18 cellular contexts compared by ENCODE assay signal in the genomic region with DNA sequence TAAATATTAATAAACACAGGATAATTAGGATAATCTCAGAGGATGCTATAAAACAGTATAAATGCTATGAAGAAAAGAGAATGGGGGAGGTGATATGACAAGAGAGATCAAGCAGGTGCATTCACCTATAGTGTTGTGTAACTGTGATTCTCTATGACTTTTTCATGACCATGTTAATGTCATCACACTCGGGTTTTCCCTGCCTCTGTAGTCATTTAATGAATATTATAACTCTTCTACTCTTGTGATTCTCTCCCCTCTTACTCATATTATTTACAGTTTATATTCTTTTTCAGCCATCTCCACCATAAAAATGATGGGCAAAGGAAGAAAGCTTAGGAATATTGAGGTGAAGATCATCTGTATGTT.
DNase-seq lines count a peak whose midpoint lies in the region; ATAC-seq, FAIRE-seq and TF ChIP-seq lines count a peak whose summit lies in the region.
"Had no signal": no experiment of that assay in that cellular context is flagged by ENCODE, and none has a peak within 500 bp of the region (broad histone marks: within the 10 kb centered on the region; RNA-seq: fewer than 3 reads in every experiment).

No MANE protein-coding gene starts in this region.

- intact Hi-C loops in MCF 10A (cut with micrococcal nuclease) = loop anchor here (5.0 kb wide), 1 partner anchor 247 kb away; no protein-coding TSS in a partner anchor
- intact Hi-C loops in breast epithelium (cut with DNase I; ENCODE audit: low total_unique reads) = no loop called here
- intact Hi-C loops in heart right ventricle (cut with DNase I) = loop anchor here in 1 of 10 donors (5.0 kb wide), 1 partner anchor 247 kb away; no protein-coding TSS in a partner anchor

- CTCF ChIA-PET in MCF 10A (lab: Yijun Ruan, JAX) (no interaction called here), RWPE1 (lab: Yijun Ruan, JAX) (interaction anchor here (0.7 kb wide), 1 partner anchor 187 kb away, joined by 4 read pairs; no protein-coding TSS in a partner anchor)

- H3K27me3 Mint-ChIP-seq in MCF 10A (ENCODE audit: insufficient read depth, unreplicated experiment) = no peaks in the 10 kb centered on the region
- H3K27me3 Mint-ChIP-seq: CD4-positive, alpha-beta T cell had no signal

- DNase-seq in MCF 10A (ENCODE audit: unreplicated experiment) (no peak), breast epithelium (ENCODE audit: low spot score in 2 of 2) (no peak), SJSA1 (ENCODE audit: low read depth in 1 of 2, low spot score in 2 of 2) (no peak), RWPE1 (ENCODE audit: low spot score) (no peak), heart right ventricle (no peak), GM19239 (ENCODE audit: insufficient read length, low spot score) (no peak)
- DNase-seq in stimulated activated effector memory CD8-positive, alpha-beta T cell treated with anti-CD3 and anti-CD28 coated beads, Interleukin-12 subunit alpha, Interleukin-12 subunit beta, amount 100 ng/mL, for 72 hours (ENCODE audit: low spot score in 2 of 2) = no peak
- DNase-seq: ACHN; CD4-positive, alpha-beta T cell; EL; H9; MM.1S; NCI-H1105; NCI-H1694; NCI-H510A treated with DMSO at 0.1 percent for 48 hours; Right ventricle myocardium superior had no signal

- H3K27me3 ChIP-seq in breast epithelium = no peaks in the 10 kb centered on the region
- H3K27me3 ChIP-seq in SJSA1 (replicated peaks) = no peaks in the 10 kb centered on the region
- H3K27me3 ChIP-seq in heart right ventricle = no peaks in the 10 kb centered on the region

- WGBS in heart right ventricle, 2 donors = 89 to 93% methylated on average over 1 of the region's 1 CpG

- no peaks in the 10 kb centered on the region for H3K9me3 Mint-ChIP-seq in MCF 10A (ENCODE audit: unreplicated experiment)
- H3K9me3 Mint-ChIP-seq in stimulated activated effector memory CD8-positive, alpha-beta T cell treated with anti-CD3 and anti-CD28 coated beads, Interleukin-12 subunit alpha, Interleukin-12 subunit beta, amount 100 ng/mL, for 72 hours = no peaks in the 10 kb centered on the region
- H3K9me3 Mint-ChIP-seq: CD4-positive, alpha-beta T cell had no signal

- H3K9me3 ChIP-seq in breast epithelium = no peaks in the 10 kb centered on the region
- H3K9me3 ChIP-seq in SJSA1 (replicated peaks) = no peaks in the 10 kb centered on the region
- H3K9me3 ChIP-seq in heart right ventricle = no peaks in the 10 kb centered on the region

- ATAC-seq in esophagus mucosa (peak; percentile 46), heart right ventricle (no peak)
- ATAC-seq in stimulated activated effector memory CD8-positive, alpha-beta T cell treated with anti-CD3 and anti-CD28 coated beads, Interleukin-12 subunit alpha, Interleukin-12 subunit beta, amount 100 ng/mL, for 72 hours = peak; percentile 70
- ATAC-seq: Panc1 had no signal

- POLR2A ChIA-PET in MCF 10A (lab: Yijun Ruan, JAX) (interaction anchor here (1.2 to 5.3 kb wide), 3 partner anchors 9 to 49 kb away, joined by 3 to 32 read pairs (median 4); no protein-coding TSS in a partner anchor), RWPE1 (lab: Yijun Ruan, JAX; ENCODE audit: low non-redundant PET) (no interaction called here)

- BruUV-seq in MCF 10A (replicated peaks; lab: Mats Ljungman, UMichigan) = no TSS peak

- TF ChIP-seq CTCF in MCF 10A (IDR thresholded peaks at IDR 0.05; ENCODE audit: unreplicated experiment) (no peak), breast epithelium (IDR thresholded peaks at IDR 0.05) (no peak), RWPE1 (conservative IDR thresholded peaks at IDR 0.05; ENCODE audit: low read depth) (no peak), heart right ventricle (IDR thresholded peaks at IDR 0.05) (no peak)

- no peaks in the 10 kb centered on the region for H3K4me1 ChIP-seq in breast epithelium
- H3K4me1 ChIP-seq in SJSA1 (replicated peaks) = peaks cover 56% of the 10 kb centered on the region
- peaks cover 0 to 35% (median 0%) of the 10 kb centered on the region in 9 donors for H3K4me1 ChIP-seq in heart right ventricle

- H3K27ac ChIP-seq in breast epithelium (no peak overlapping the region), SJSA1 (peak overlapping the region; percentile 57), RWPE1 (no peak overlapping the region), heart right ventricle (peak overlapping the region in 1 of 10 donors; percentile 76)

- H3K36me3 ChIP-seq in breast epithelium (no peaks in the 10 kb centered on the region), SJSA1 (no peaks in the 10 kb centered on the region), heart right ventricle (no peaks in the 10 kb centered on the region)

- H3K4me1 Mint-ChIP-seq in MCF 10A (ENCODE audit: insufficient read depth, unreplicated experiment) = peaks cover 44% of the 10 kb centered on the region
- peaks cover 9% of the 10 kb centered on the region for H3K4me1 Mint-ChIP-seq in stimulated activated effector memory CD8-positive, alpha-beta T cell treated with anti-CD3 and anti-CD28 coated beads, Interleukin-12 subunit alpha, Interleukin-12 subunit beta, amount 100 ng/mL, for 72 hours

- TF ChIP-seq POLR2A in breast epithelium (IDR thresholded peaks at IDR 0.05) = no peak

- peak overlapping the region; percentile 92 for H3K27ac Mint-ChIP-seq in MCF 10A (ENCODE audit: low read depth, unreplicated experiment)
- H3K27ac Mint-ChIP-seq in stimulated activated effector memory CD8-positive, alpha-beta T cell treated with anti-CD3 and anti-CD28 coated beads, Interleukin-12 subunit alpha, Interleukin-12 subunit beta, amount 100 ng/mL, for 72 hours = no peak overlapping the region
- H3K27ac Mint-ChIP-seq: CD4-positive, alpha-beta T cell; H9 had no signal

- no peak overlapping the region for H3K4me3 Mint-ChIP-seq in MCF 10A (ENCODE audit: unreplicated experiment)
- H3K4me3 Mint-ChIP-seq in stimulated activated effector memory CD8-positive, alpha-beta T cell treated with anti-CD3 and anti-CD28 coated beads, Interleukin-12 subunit alpha, Interleukin-12 subunit beta, amount 100 ng/mL, for 72 hours = no peak overlapping the region
- H3K4me3 Mint-ChIP-seq: CD4-positive, alpha-beta T cell; H9 had no signal

- H3K4me3 ChIP-seq in breast epithelium = no peak overlapping the region
- H3K4me3 ChIP-seq in SJSA1 = no peak overlapping the region
- no peak overlapping the region for H3K4me3 ChIP-seq in heart right ventricle

- FAIRE-seq in GM19239 (lab: Jason Lieb, UNC) = no peak

- peaks cover 4% of the 10 kb centered on the region for H3K36me3 Mint-ChIP-seq in MCF 10A (ENCODE audit: insufficient read depth, unreplicated experiment)
- no peaks in the 10 kb centered on the region for H3K36me3 Mint-ChIP-seq in stimulated activated effector memory CD8-positive, alpha-beta T cell treated with anti-CD3 and anti-CD28 coated beads, Interleukin-12 subunit alpha, Interleukin-12 subunit beta, amount 100 ng/mL, for 72 hours

Comparison
In these comparisons a context has a peak if more than half of its experiments do, and no peak if none do; other contexts are left out.
1. ATAC-seq: peak in esophagus mucosa (single experiment) and stimulated activated effector memory CD8-positive, alpha-beta T cell treated with anti-CD3 and anti-CD28 coated beads, Interleukin-12 subunit alpha, Interleukin-12 subunit beta, amount 100 ng/mL, for 72 hours (single experiment); none in heart right ventricle (0 of 8).